In genomic region chr1:231027136-231027925, GRCh38 we compare ENCODE assay signal across 1 cellular context.
TF ChIP-seq lines count a peak whose summit lies in the region.

No MANE protein-coding gene starts in this region.

TF ChIP-seq in K562, 482 proteins besides CTCF, POLR2A, EP300 and RAD21:
- no peak for TF ChIP-seq ZFP36 (IDR thresholded peaks at IDR 0.05; ENCODE audit: low read depth, low read length, partially characterized antibody)
- TF ChIP-seq POLR2G (IDR thresholded peaks at IDR 0.05; ENCODE audit: low read depth, low read length): peak; percentile 11; the same call in 1 of the 2 replicates
